Comparison of ENCODE assay signal across 8 cellular contexts in the genomic region with DNA sequence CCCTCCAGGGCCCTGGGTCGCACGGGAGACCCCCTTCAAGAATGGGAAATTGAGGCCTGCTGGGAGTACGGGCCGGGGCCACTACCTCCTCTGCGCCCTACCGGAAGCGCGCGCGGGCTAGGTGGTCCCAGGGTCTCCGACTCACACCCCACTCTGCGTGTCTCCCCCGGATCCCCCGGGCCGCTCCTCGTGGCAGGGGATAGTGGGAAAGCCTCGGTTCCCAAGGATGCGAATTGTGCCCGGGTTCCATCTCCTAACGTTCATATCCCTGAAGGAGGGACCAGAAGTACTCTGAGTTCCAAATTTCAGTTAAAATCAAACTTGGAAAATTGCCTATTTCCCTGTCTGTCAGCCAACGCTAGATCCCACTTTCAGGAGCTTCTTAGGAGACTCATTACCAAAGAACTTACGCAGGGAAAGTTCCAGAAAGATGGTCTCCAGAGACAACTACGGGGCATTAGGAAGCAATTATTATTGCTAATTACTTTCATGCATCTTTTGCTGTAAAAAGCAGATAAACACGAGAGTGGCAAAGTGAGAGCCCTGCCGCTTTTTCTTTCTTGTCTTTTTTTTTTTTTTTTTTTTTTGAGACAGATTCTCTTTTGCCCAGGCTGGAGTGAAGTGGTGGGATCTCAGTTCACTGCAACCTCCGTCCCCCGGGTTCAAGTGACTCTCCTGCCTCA. TPM values are rescaled to one million over a fixed set of nuclear protein-coding genes. Genes with fewer than 3 reads are reported as not detected.
DNase-seq lines count a peak whose midpoint lies in the region; ATAC-seq, FAIRE-seq and TF ChIP-seq lines count a peak whose summit lies in the region.

No MANE protein-coding gene starts in this region.

- DNase-seq in cardiac muscle cell (ENCODE audit: low read depth in 1 of 2, low spot score in 1 of 2) (peak in 1 of 2 donors; percentile 50), cardiac septum (ENCODE audit: low spot score) (no peak), bronchial epithelial cell (ENCODE audit: low read depth) (no peak), Ammon's horn (ENCODE audit: low spot score) (no peak), NCI-H774 (lab: John Stamatoyannopoulos, UW) (no peak)

- 11% methylated on average over 27 of the region's 27 CpGs for WGBS in HUES64

- H3K36me3 ChIP-seq in cardiac muscle cell, result no peaks in the 10 kb centered on the region
- H3K36me3 ChIP-seq in HUES64 (ENCODE audit: insufficient read depth, low read length), result peaks cover 10% of the 10 kb centered on the region
- no peaks in the 10 kb centered on the region for H3K36me3 ChIP-seq in bronchial epithelial cell (ENCODE audit: control insufficient read depth, insufficient read depth, low read length)
- H3K36me3 ChIP-seq in muscle layer of duodenum (ENCODE audit: control insufficient read depth in 1 of 2, insufficient read depth in 2 of 2, low read length in 2 of 2), result no peaks in the 10 kb centered on the region

- no peak for ATAC-seq in HG02678 (IDR thresholded peaks at IDR 0.05; ENCODE audit: unreplicated experiment)

- no peak for FAIRE-seq in bronchial epithelial cell (lab: Jason Lieb, UNC)

- H3K4me3 ChIP-seq in cardiac muscle cell, result peak overlapping the region; percentile 54
- H3K4me3 ChIP-seq in HUES64 (ENCODE audit: low read length), result peak overlapping the region; percentile 99
- peak overlapping the region; percentile 66 for H3K4me3 ChIP-seq in bronchial epithelial cell (ENCODE audit: low read depth, low read length)
- H3K4me3 ChIP-seq in muscle layer of duodenum (ENCODE audit: low read depth in 1 of 2, low read length in 2 of 2), result peak overlapping the region; percentile 71 to 94

- H3K27me3 ChIP-seq in cardiac muscle cell (no peaks in the 10 kb centered on the region), HUES64 (ENCODE audit: insufficient read depth, low read length) (no peaks in the 10 kb centered on the region), bronchial epithelial cell (ENCODE audit: control insufficient read depth, insufficient read depth, low read length) (no peaks in the 10 kb centered on the region), muscle layer of duodenum (ENCODE audit: low read depth, low read length) (no peaks in the 10 kb centered on the region)

- H3K4me1 ChIP-seq in cardiac muscle cell (ENCODE audit: low read depth), result no peaks in the 10 kb centered on the region
- peaks cover 9% of the 10 kb centered on the region for H3K4me1 ChIP-seq in HUES64 (ENCODE audit: insufficient read depth, low read length)
- H3K4me1 ChIP-seq in muscle layer of duodenum (ENCODE audit: control insufficient read depth in 1 of 2, insufficient read depth in 2 of 2, low read length in 2 of 2), result peaks cover 0 to 9% of the 10 kb centered on the region in 2 donors

- intact Hi-C loops in cardiac septum (cut with DNase I), result loop anchor here (5.0 kb wide), 1 partner anchor 35 kb away; the partner anchor contains the start of gene DHX35

- no peaks in the 10 kb centered on the region for H3K9me3 ChIP-seq in cardiac muscle cell (ENCODE audit: low read depth)
- H3K9me3 ChIP-seq in HUES64 (ENCODE audit: insufficient read depth, low read depth, low read length), result no peaks in the 10 kb centered on the region
- H3K9me3 ChIP-seq in muscle layer of duodenum (ENCODE audit: control insufficient read depth in 1 of 2, low read length in 2 of 2), result no peaks in the 10 kb centered on the region

- H3K9ac ChIP-seq in HUES64 (ENCODE audit: low read depth, low read length), result peak overlapping the region; percentile 95

- TF ChIP-seq CTCF in cardiac muscle cell (IDR thresholded peaks at IDR 0.05; ENCODE audit: low read depth, low read length), result no peak
- no peak for TF ChIP-seq CTCF in bronchial epithelial cell (IDR thresholded peaks at IDR 0.05; ENCODE audit: insufficient read depth, low read length, severe bottlenecking)

- H3K27ac ChIP-seq in cardiac muscle cell, result no peak overlapping the region
- H3K27ac ChIP-seq in HUES64 (ENCODE audit: low read depth, low read length), result peak overlapping the region; percentile 64
- H3K27ac ChIP-seq in muscle layer of duodenum (ENCODE audit: low read length), result peak overlapping the region; percentile 83

RNA-seq across cellular contexts. Expression of gene FAM83D, which starts 0.9 kb away (rescaled TPM):
- total RNA-seq in cardiac muscle cell (4.2 and 45.4 TPM in 2 replicates), cardiac septum (0.62 TPM), bronchial epithelial cell (2.6 and 5.1 TPM in 2 replicates)
- 7.4 and 43.9 TPM in 2 replicates for polyA plus RNA-seq in cardiac muscle cell
- 39.7 TPM for polyA plus RNA-seq in HUES64 (2013, experiment 1 of 2)
- 44.8 TPM for polyA plus RNA-seq in HUES64 (2013, experiment 2 of 2)

RNA-seq across cellular contexts. Expression of gene DHX35, which starts 35.1 kb away (rescaled TPM):
- total RNA-seq in cardiac muscle cell, result 10.4 and 12.6 TPM in 2 replicates
- polyA plus RNA-seq in cardiac muscle cell, result 7.9 and 8.9 TPM in 2 replicates
- 11.4 TPM for total RNA-seq in cardiac septum
- polyA plus RNA-seq in HUES64 (2013, experiment 1 of 2), result 14.8 TPM
- polyA plus RNA-seq in HUES64 (2013, experiment 2 of 2), result 18.3 TPM
- total RNA-seq in bronchial epithelial cell, result 7.4 and 8.2 TPM in 2 replicates
